ENCODE assay signal across 1 cellular context in the genomic region with DNA sequence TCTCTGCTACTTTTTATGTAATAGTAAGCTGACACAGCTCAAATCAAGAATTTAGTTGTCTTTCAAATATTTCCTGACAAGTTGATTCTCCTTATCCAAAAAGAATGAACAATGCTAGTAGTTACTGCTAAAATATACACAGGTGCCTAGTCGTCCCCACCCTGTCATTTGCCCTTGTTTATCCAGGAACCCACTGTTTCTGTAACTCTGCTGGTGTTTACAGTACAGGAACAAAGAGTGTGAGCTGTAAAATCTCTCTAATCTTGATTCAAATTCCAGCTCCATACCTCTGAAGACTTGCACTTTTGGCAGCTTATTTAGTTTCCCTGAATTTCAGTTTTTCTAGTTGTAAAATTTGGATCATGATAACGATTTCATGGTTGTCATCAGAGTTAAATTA.
TF ChIP-seq lines count a peak whose summit lies in the region.

No MANE protein-coding gene starts in this region.

TF ChIP-seq in GM23338, 12 proteins besides CTCF, POLR2A, EP300 and RAD21 (continued from another document):
- no peak for TF ChIP-seq ZNF462 (CRISPR knock-in tag; IDR thresholded peaks at IDR 0.05)
- no peak for TF ChIP-seq JUNB (IDR thresholded peaks at IDR 0.05; ENCODE audit: unreplicated experiment)
- no peak for TF ChIP-seq NANOG (IDR thresholded peaks at IDR 0.05; ENCODE audit: borderline replicate concordance)
- no peak for TF ChIP-seq CREB1 (CRISPR knock-in tag; IDR thresholded peaks at IDR 0.05; ENCODE audit: low read depth)
- no peak for TF ChIP-seq STAT1 (IDR thresholded peaks at IDR 0.05; ENCODE audit: unreplicated experiment)
